Comparison of ENCODE assay signal across 18 cellular contexts in genomic region chr1:2874207-2875165, GRCh38.
"Had no signal": no experiment of that assay in that cellular context is flagged by ENCODE, and none has a peak within 500 bp of the region (broad histone marks: within the 10 kb centered on the region; RNA-seq: fewer than 3 reads in every experiment).

No MANE protein-coding gene starts in this region.

- H3K27ac ChIP-seq: cardiac muscle cell, gastroesophageal sphincter, neutrophil, skin epidermis, VCaP had no signal

- DNase-seq: activated CD4-positive, alpha-beta memory T cell treated with anti-CD3 and anti-CD28 coated beads for 36 hours; activated CD4-positive, alpha-beta T cell treated with anti-CD3 and anti-CD28 coated beads for 1 hour; activated CD8-positive, alpha-beta memory T cell treated with anti-CD3 and anti-CD28 coated beads, Interleukin-2, amount 10 ng/mL, durations not matched to agents 7 days and 5 days; activated naive CD4-positive, alpha-beta T cell treated with anti-CD3 and anti-CD28 coated beads for 36 hours; activated T-cell treated with anti-CD3 and anti-CD28 coated beads, Interleukin-2, amount 50 U/mL, for 1 hour; erythroblast; mesenchymal stem cell; naive thymus-derived CD8-positive, alpha-beta T cell; retina; stimulated activated CD4-positive, alpha-beta T cell treated with anti-CD3 and anti-CD28 coated beads, Interleukin-15, amount 100 ng/mL, for 24 hours; stimulated activated CD4-positive, alpha-beta T cell treated with anti-CD3 and anti-CD28 coated beads, Interleukin-4, amount 100 ng/mL, for 1 hour; stimulated activated naive B cell treated with anti-CD40 and anti-IgM and Interleukin-4, amounts not matched to agents 10 μg/mL and 1 μg/mL and 100 μg/mL, for 72 hours had no signal

- ATAC-seq: activated CD8-positive, alpha-beta memory T cell treated with anti-CD3 and anti-CD28 coated beads, Interleukin-2, amount 10 ng/mL, durations not matched to agents 7 days and 5 days; gastroesophageal sphincter; left lobe of liver; naive thymus-derived CD8-positive, alpha-beta T cell; stimulated activated naive B cell treated with anti-CD40 and anti-IgM and Interleukin-4, amounts not matched to agents 10 μg/mL and 1 μg/mL and 100 μg/mL, for 72 hours had no signal

- H3K4me3 ChIP-seq: cardiac muscle cell, skin epidermis had no signal

- H3K27me3 ChIP-seq: cardiac muscle cell, neutrophil had no signal

- H3K36me3 ChIP-seq: cardiac muscle cell, gastroesophageal sphincter, neutrophil had no signal
